28 cellular contexts compared by ENCODE assay signal in the genomic region with DNA sequence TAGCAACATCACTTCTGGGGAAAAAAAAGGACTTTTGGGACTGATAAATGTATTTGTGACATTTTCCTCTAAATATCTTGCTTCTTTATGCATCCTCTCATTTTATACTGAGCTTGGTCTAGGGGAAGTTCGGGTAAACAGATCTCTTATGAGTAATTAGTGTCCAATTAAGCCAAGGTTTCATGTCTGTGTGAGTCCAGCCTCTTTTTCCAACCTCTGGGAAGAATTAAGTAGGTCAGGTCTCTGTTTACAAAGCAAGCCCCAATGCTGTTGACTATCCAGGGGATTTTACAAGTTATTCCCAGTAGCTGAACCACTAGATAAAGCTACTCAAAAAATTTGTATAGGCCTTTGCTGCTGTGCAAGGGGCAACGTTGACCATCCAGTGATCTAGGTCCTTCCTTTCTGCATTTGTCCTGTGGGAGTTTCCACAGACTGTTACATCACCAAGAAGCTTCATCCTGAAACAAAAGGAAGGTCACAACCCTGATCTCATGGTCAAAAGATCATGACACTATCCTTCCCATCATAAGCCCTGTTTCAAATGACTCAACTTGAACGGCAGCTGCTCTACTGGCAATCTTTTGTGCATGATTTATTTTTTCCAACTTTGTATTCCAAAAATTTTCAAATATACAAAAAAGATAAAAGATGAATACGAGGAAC.
DNase-seq lines count a peak whose midpoint lies in the region; ATAC-seq, FAIRE-seq and TF ChIP-seq lines count a peak whose summit lies in the region.
"Had no signal": no experiment of that assay in that cellular context is flagged by ENCODE, and none has a peak within 500 bp of the region (broad histone marks: within the 10 kb centered on the region; RNA-seq: fewer than 3 reads in every experiment).

No MANE protein-coding gene starts in this region.

- peak; percentile 44 to 62 (median 55) for ATAC-seq in right lobe of liver
- no peak for ATAC-seq in GM18511 (IDR thresholded peaks at IDR 0.05; ENCODE audit: unreplicated experiment)
- ATAC-seq: A549 had no signal

- no peaks in the 10 kb centered on the region for H3K9me3 ChIP-seq in right lobe of liver
- H3K9me3 ChIP-seq: HAP-1 had no signal

- no peaks in the 10 kb centered on the region for H3K36me3 ChIP-seq in right lobe of liver
- H3K36me3 ChIP-seq: BLaER1 treated with 17β-estradiol and CSF1 and Interleukin-3, amounts not matched to agents 10 nM and 100 nM; HAP-1; MG63 had no signal

- peak; percentile 73 for FAIRE-seq in endometrium (lab: Jason Lieb, UNC)
- FAIRE-seq: A549, G401.6, RCC 7860 had no signal

- no peaks in the 10 kb centered on the region for H3K27me3 ChIP-seq in right lobe of liver
- H3K27me3 ChIP-seq: BLaER1 treated with 17β-estradiol and CSF1 and Interleukin-3, amounts not matched to agents 10 nM and 100 nM; MG63 had no signal

- TF ChIP-seq POLR2A in right lobe of liver (IDR thresholded peaks at IDR 0.05): no peak

- H3K4me1 ChIP-seq in right lobe of liver: peaks cover 0 to 25% (median 2%) of the 10 kb centered on the region in 4 donors
- H3K4me1 ChIP-seq: A549, Caco-2, HAP-1 had no signal

- TF ChIP-seq CTCF in right lobe of liver (IDR thresholded peaks at IDR 0.05): no peak

- no peak overlapping the region for H3K4me3 ChIP-seq in right lobe of liver
- H3K4me3 ChIP-seq: A549; BLaER1 treated with 17β-estradiol and CSF1 and Interleukin-3, amounts not matched to agents 10 nM and 100 nM; HAP-1; MG63; SK-N-MC had no signal

- DNase-seq in HCEC 1CT (peak; percentile 14), M059J (ENCODE audit: low read depth) (peak; percentile 24), right lobe of liver (no peak), dedifferentiated amniotic fluid mesenchymal stem cell (ENCODE audit: extremely low spot score) (no peak), germinal center (ENCODE audit: low spot score) (no peak)
- no peak for DNase-seq in effector CD8-positive, alpha-beta T cell (lab: John Stamatoyannopoulos, UW)
- DNase-seq: AML-193; Caco-2; CD4-positive, alpha-beta memory T cell; GOT3; Kasumi-1; MG63; NCI-H1417 treated with DMSO at 0.1 percent for 48 hours; NCI-H1694 treated with DMSO at 0.1 percent for 48 hours; NCI-H2081; NCI-H2171 treated with DMSO at 0.1 percent for 48 hours; NCI-H345; NCI-H510A treated with DMSO at 0.1 percent for 48 hours; NCI-H774; SIG-M5 had no signal

- WGBS in right lobe of liver (ENCODE audit: insufficient coverage, low coverage, low lambda C conversion rate, missing lambda C conversion rate): 33% methylated on average over 4 of the region's 4 CpGs

- H3K27ac ChIP-seq in right lobe of liver: peak overlapping the region; percentile 25 to 77 (median 71)
- H3K27ac ChIP-seq: A549; BLaER1 treated with 17β-estradiol and CSF1 and Interleukin-3, amounts not matched to agents 10 nM and 100 nM; SK-N-MC had no signal

- intact Hi-C loops in right lobe of liver (cut with DNase I): no loop called here

Comparison
In these comparisons a context has a peak if more than half of its experiments do, and no peak if none do; other contexts are left out.
1. DNase-seq: peak in HCEC 1CT (single experiment) and M059J (single experiment); none in right lobe of liver (0 of 3), dedifferentiated amniotic fluid mesenchymal stem cell (single experiment), germinal center (single experiment) and effector CD8-positive, alpha-beta T cell (single experiment).